Comparison of ENCODE assay signal across 14 cellular contexts in genomic region chr16:81003064-81003463, GRCh38. TPM values are rescaled to one million over a fixed set of nuclear protein-coding genes. Genes with fewer than 3 reads are reported as not detected.
DNase-seq lines count a peak whose midpoint lies in the region; ATAC-seq lines count a peak whose summit lies in the region.
"Had no signal": no experiment of that assay in that cellular context is flagged by ENCODE, and none has a peak within 500 bp of the region (broad histone marks: within the 10 kb centered on the region; RNA-seq: fewer than 3 reads in every experiment).

No MANE protein-coding gene starts in this region.

- H3K4me1 ChIP-seq in CD4-positive, alpha-beta memory T cell (ENCODE audit: insufficient read depth, low read length) = peaks cover 51% of the 10 kb centered on the region

- peaks cover 2% of the 10 kb centered on the region for H3K9me3 Mint-ChIP-seq in activated CD4-positive, alpha-beta T cell treated with anti-CD3 and anti-CD28 coated beads for 36 hours (ENCODE audit: low read depth)
- H3K9me3 Mint-ChIP-seq in CD4-positive, alpha-beta memory T cell = peaks cover 0 to 11% (median 0%) of the 10 kb centered on the region in 8 donors
- H3K9me3 Mint-ChIP-seq in activated naive CD4-positive, alpha-beta T cell treated with anti-CD3 and anti-CD28 coated beads, Interleukin-2, amount 50 U/mL, for 72 hours = no peaks in the 10 kb centered on the region
- H3K9me3 Mint-ChIP-seq in natural killer cell treated with Interleukin-12 subunit alpha and Interleukin-12 subunit beta and Interleukin-15 and Interleukin-18, amount 100 ng/mL, for 72 hours = no peaks in the 10 kb centered on the region

- ATAC-seq in activated CD4-positive, alpha-beta T cell treated with anti-CD3 and anti-CD28 coated beads for 36 hours = no peak
- ATAC-seq in activated naive CD4-positive, alpha-beta T cell treated with anti-CD3 and anti-CD28 coated beads, Interleukin-2, amount 50 U/mL, for 72 hours = no peak
- no peak for ATAC-seq in natural killer cell treated with Interleukin-12 subunit alpha and Interleukin-12 subunit beta and Interleukin-15 and Interleukin-18, amount 100 ng/mL, for 72 hours
- ATAC-seq: A549, HCT116 had no signal

- peaks cover 35% of the 10 kb centered on the region for H3K36me3 Mint-ChIP-seq in activated CD4-positive, alpha-beta T cell treated with anti-CD3 and anti-CD28 coated beads for 36 hours (ENCODE audit: low read depth)
- peaks cover 0 to 17% of the 10 kb centered on the region in 2 donors for H3K36me3 Mint-ChIP-seq in CD4-positive, alpha-beta memory T cell
- H3K36me3 Mint-ChIP-seq in activated naive CD4-positive, alpha-beta T cell treated with anti-CD3 and anti-CD28 coated beads, Interleukin-2, amount 50 U/mL, for 72 hours = peaks cover 14 to 66% of the 10 kb centered on the region in 2 donors
- H3K36me3 Mint-ChIP-seq in natural killer cell treated with Interleukin-12 subunit alpha and Interleukin-12 subunit beta and Interleukin-15 and Interleukin-18, amount 100 ng/mL, for 72 hours = peaks cover 5% of the 10 kb centered on the region

- H3K27me3 Mint-ChIP-seq in activated CD4-positive, alpha-beta T cell treated with anti-CD3 and anti-CD28 coated beads for 36 hours = no peaks in the 10 kb centered on the region
- no peaks in the 10 kb centered on the region for H3K27me3 Mint-ChIP-seq in CD4-positive, alpha-beta memory T cell
- H3K27me3 Mint-ChIP-seq in natural killer cell treated with Interleukin-12 subunit alpha and Interleukin-12 subunit beta and Interleukin-15 and Interleukin-18, amount 100 ng/mL, for 72 hours = no peaks in the 10 kb centered on the region

- H3K4me1 Mint-ChIP-seq in activated CD4-positive, alpha-beta T cell treated with anti-CD3 and anti-CD28 coated beads for 36 hours = peaks cover 73% of the 10 kb centered on the region
- peaks cover 39 to 83% (median 64%) of the 10 kb centered on the region in 4 donors for H3K4me1 Mint-ChIP-seq in CD4-positive, alpha-beta memory T cell
- peaks cover 56 to 70% of the 10 kb centered on the region in 2 donors for H3K4me1 Mint-ChIP-seq in natural killer cell treated with Interleukin-12 subunit alpha and Interleukin-12 subunit beta and Interleukin-15 and Interleukin-18, amount 100 ng/mL, for 72 hours (ENCODE audit: low read depth in 2 of 2)

- peak overlapping the region; percentile 83 for H3K27ac Mint-ChIP-seq in activated CD4-positive, alpha-beta T cell treated with anti-CD3 and anti-CD28 coated beads for 36 hours
- H3K27ac Mint-ChIP-seq in CD4-positive, alpha-beta memory T cell = peak overlapping the region; percentile 78 to 100 (median 94)
- peak overlapping the region; percentile 92 to 93 for H3K27ac Mint-ChIP-seq in activated naive CD4-positive, alpha-beta T cell treated with anti-CD3 and anti-CD28 coated beads, Interleukin-2, amount 50 U/mL, for 72 hours
- H3K27ac Mint-ChIP-seq in natural killer cell treated with Interleukin-12 subunit alpha and Interleukin-12 subunit beta and Interleukin-15 and Interleukin-18, amount 100 ng/mL, for 72 hours = peak overlapping the region; percentile 92 to 98

- intact Hi-C loops in activated CD4-positive, alpha-beta T cell treated with anti-CD3 and anti-CD28 coated beads for 36 hours (cut with DNase I, micrococcal nuclease) = loop anchor here (10.0 kb wide), 4 partner anchors 198 to 632 kb away; partner anchors contain the start of genes CDYL2 (in 1 of the 2) and GAN (in 1 of the 2)
- intact Hi-C loops in CD4-positive, alpha-beta memory T cell (cut with micrococcal nuclease) = loop anchor here (10.0 kb wide), 2 partner anchors 198 to 1718 kb away; partner anchors contain the start of gene CDYL2

- DNase-seq in activated CD4-positive, alpha-beta T cell treated with anti-CD3 and anti-CD28 coated beads for 36 hours = no peak
- no peak for DNase-seq in activated CD4-positive, alpha-beta T cell treated with anti-CD3 and anti-CD28 coated beads for 4 hours
- no peak for DNase-seq in CD4-positive, alpha-beta memory T cell
- DNase-seq in activated naive CD4-positive, alpha-beta T cell treated with anti-CD3 and anti-CD28 coated beads, Interleukin-2, amount 50 U/mL, for 72 hours (ENCODE audit: low spot score in 2 of 2) = no peak
- no peak for DNase-seq in natural killer cell treated with Interleukin-12 subunit alpha and Interleukin-12 subunit beta and Interleukin-15 and Interleukin-18, amount 100 ng/mL, for 72 hours (ENCODE audit: low spot score)
- DNase-seq in GF-D8 (lab: John Stamatoyannopoulos, UW) = no peak
- no peak for DNase-seq in NCI-H1694 treated with DMSO at 0.1 percent for 48 hours (lab: John Stamatoyannopoulos, UW)
- no peak for DNase-seq in activated effector memory CD4-positive, alpha-beta T cell treated with Interleukin-2 at 50 U/mL for 16 hours
- DNase-seq: amniotic stem cell; NCI-H1092; RPMI8226; stimulated activated CD4-positive, alpha-beta T cell treated with anti-CD3 and anti-CD28 coated beads, Interleukin-12 subunit alpha, Interleukin-12 subunit beta, amount 100 ng/mL, for 4 hours had no signal

- POLR2A ChIA-PET in activated CD4-positive, alpha-beta T cell treated with anti-CD3 and anti-CD28 coated beads for 36 hours (lab: Charles Lee) = interaction anchor here (0.6 to 1.1 kb wide), 4 partner anchors 9 to 268 kb away, joined by 3 to 7 read pairs (median 3); no protein-coding TSS in a partner anchor
- POLR2A ChIA-PET in CD4-positive, alpha-beta memory T cell (lab: Charles Lee; ENCODE audit: partially characterized antibody) = interaction anchor here (1.0 to 6.0 kb wide), 3 partner anchors 32 to 312 kb away, joined by 3 to 66 read pairs (median 4); partner anchors contain the start of genes ATMIN and GAN

- H3K9me3 ChIP-seq in CD4-positive, alpha-beta memory T cell (ENCODE audit: control insufficient read depth in 1 of 2, low read length in 2 of 2) = no peaks in the 10 kb centered on the region
- H3K9me3 ChIP-seq: A549 had no signal

- no peaks in the 10 kb centered on the region for H3K27me3 ChIP-seq in CD4-positive, alpha-beta memory T cell (ENCODE audit: insufficient read depth, low read length)

- CTCF ChIA-PET in activated CD4-positive, alpha-beta T cell treated with anti-CD3 and anti-CD28 coated beads for 36 hours (lab: Charles Lee) = interaction anchor here (0.9 to 3.2 kb wide), 9 partner anchors 9 to 198 kb away, joined by 3 to 27 read pairs (median 7); partner anchors contain the start of genes ATMIN and C16orf46
- CTCF ChIA-PET in CD4-positive, alpha-beta memory T cell (lab: Charles Lee; ENCODE audit: partially characterized antibody) = interaction anchor here (1.7 to 6.9 kb wide), 9 partner anchors 10 to 734 kb away, joined by 4 to 91 read pairs (median 13); partner anchors contain the start of genes ATMIN and C16orf46

- no peaks in the 10 kb centered on the region for H3K36me3 ChIP-seq in CD4-positive, alpha-beta memory T cell (ENCODE audit: insufficient read depth, low read length)

- H3K27ac ChIP-seq in CD4-positive, alpha-beta memory T cell (ENCODE audit: low read depth, low read length) = peak overlapping the region; percentile 74
- H3K27ac ChIP-seq: A549 had no signal

- no peak overlapping the region for H3K4me3 ChIP-seq in CD4-positive, alpha-beta memory T cell (ENCODE audit: low read length in 2 of 2)
- H3K4me3 ChIP-seq: A549 had no signal

- peak overlapping the region; percentile 98 for H3K4me3 Mint-ChIP-seq in activated CD4-positive, alpha-beta T cell treated with anti-CD3 and anti-CD28 coated beads for 36 hours
- H3K4me3 Mint-ChIP-seq in CD4-positive, alpha-beta memory T cell = peak overlapping the region in 7 of 8 donors; percentile 26 to 94 (median 84)
- H3K4me3 Mint-ChIP-seq in natural killer cell treated with Interleukin-12 subunit alpha and Interleukin-12 subunit beta and Interleukin-15 and Interleukin-18, amount 100 ng/mL, for 72 hours = peak overlapping the region; percentile 99

RNA-seq across cellular contexts. Expression of gene CMC2, which starts 3.6 kb away (rescaled TPM):
- 100 to 1,000 TPM in 1 of 2 experiments, 10 to 100 TPM in 1; 100.0 to 114 TPM for total RNA-seq in activated CD4-positive, alpha-beta T cell treated with anti-CD3 and anti-CD28 coated beads for 36 hours
- total RNA-seq in CD4-positive, alpha-beta memory T cell = 10 to 100 TPM; 39.7 to 39.9 TPM
- polyA plus RNA-seq in CD4-positive, alpha-beta memory T cell = 100 to 1,000 TPM; 109 to 154 TPM
- 100 to 1,000 TPM; 107 to 144 TPM for total RNA-seq in activated naive CD4-positive, alpha-beta T cell treated with anti-CD3 and anti-CD28 coated beads, Interleukin-2, amount 50 U/mL, for 72 hours
- total RNA-seq in natural killer cell treated with Interleukin-12 subunit alpha and Interleukin-12 subunit beta and Interleukin-15 and Interleukin-18, amount 100 ng/mL, for 72 hours = 100 to 1,000 TPM in 1 of 2 donors, 10 to 100 TPM in 1; 85.4 to 145 TPM

RNA-seq across cellular contexts. Expression of gene CENPN, which starts 4.0 kb away (rescaled TPM):
- total RNA-seq in activated CD4-positive, alpha-beta T cell treated with anti-CD3 and anti-CD28 coated beads for 36 hours = 10 to 100 TPM; 45.7 to 56.3 TPM
- total RNA-seq in CD4-positive, alpha-beta memory T cell = 1 to 10 TPM; 3.4 to 4.0 TPM
- polyA plus RNA-seq in CD4-positive, alpha-beta memory T cell = 1 to 10 TPM; 2.9 to 3.9 TPM
- 10 to 100 TPM; 41.7 to 57.9 TPM for total RNA-seq in activated naive CD4-positive, alpha-beta T cell treated with anti-CD3 and anti-CD28 coated beads, Interleukin-2, amount 50 U/mL, for 72 hours
- total RNA-seq in natural killer cell treated with Interleukin-12 subunit alpha and Interleukin-12 subunit beta and Interleukin-15 and Interleukin-18, amount 100 ng/mL, for 72 hours = 10 to 100 TPM; 27.9 to 49.5 TPM

RNA-seq across cellular contexts. Expression of gene ATMIN, which starts 32.6 kb away (rescaled TPM):
- 10 to 100 TPM; 20.3 to 31.2 TPM for total RNA-seq in activated CD4-positive, alpha-beta T cell treated with anti-CD3 and anti-CD28 coated beads for 36 hours
- total RNA-seq in CD4-positive, alpha-beta memory T cell = 10 to 100 TPM; 39.3 to 45.4 TPM
- 10 to 100 TPM; 26.1 to 46.3 TPM for polyA plus RNA-seq in CD4-positive, alpha-beta memory T cell
- total RNA-seq in activated naive CD4-positive, alpha-beta T cell treated with anti-CD3 and anti-CD28 coated beads, Interleukin-2, amount 50 U/mL, for 72 hours = 10 to 100 TPM; 12.4 to 16.5 TPM
- 10 to 100 TPM; 24.5 to 29.1 TPM for total RNA-seq in natural killer cell treated with Interleukin-12 subunit alpha and Interleukin-12 subunit beta and Interleukin-15 and Interleukin-18, amount 100 ng/mL, for 72 hours

Comparison
In these comparisons a context has a peak if more than half of its experiments do, and no peak if none do; other contexts are left out.
1. RNA of gene CENPN, which starts 4.0 kb away (total RNA-seq): 41.7 to 57.9 TPM in activated naive CD4-positive, alpha-beta T cell treated with anti-CD3 and anti-CD28 coated beads, Interleukin-2, amount 50 U/mL, for 72 hours, 45.7 to 56.3 TPM in activated CD4-positive, alpha-beta T cell treated with anti-CD3 and anti-CD28 coated beads for 36 hours and 27.9 to 49.5 TPM in natural killer cell treated with Interleukin-12 subunit alpha and Interleukin-12 subunit beta and Interleukin-15 and Interleukin-18, amount 100 ng/mL, for 72 hours; 3.4 to 4.0 TPM in CD4-positive, alpha-beta memory T cell; every median in the first group is over 4 times any median in the second.
2. Peak in every context shown above with its lines, with median percentiles within 50 percentile points of each other: H3K27ac Mint-ChIP-seq and H3K4me3 Mint-ChIP-seq.